ENCODE assay signal across 8 cellular contexts in the genomic region with DNA sequence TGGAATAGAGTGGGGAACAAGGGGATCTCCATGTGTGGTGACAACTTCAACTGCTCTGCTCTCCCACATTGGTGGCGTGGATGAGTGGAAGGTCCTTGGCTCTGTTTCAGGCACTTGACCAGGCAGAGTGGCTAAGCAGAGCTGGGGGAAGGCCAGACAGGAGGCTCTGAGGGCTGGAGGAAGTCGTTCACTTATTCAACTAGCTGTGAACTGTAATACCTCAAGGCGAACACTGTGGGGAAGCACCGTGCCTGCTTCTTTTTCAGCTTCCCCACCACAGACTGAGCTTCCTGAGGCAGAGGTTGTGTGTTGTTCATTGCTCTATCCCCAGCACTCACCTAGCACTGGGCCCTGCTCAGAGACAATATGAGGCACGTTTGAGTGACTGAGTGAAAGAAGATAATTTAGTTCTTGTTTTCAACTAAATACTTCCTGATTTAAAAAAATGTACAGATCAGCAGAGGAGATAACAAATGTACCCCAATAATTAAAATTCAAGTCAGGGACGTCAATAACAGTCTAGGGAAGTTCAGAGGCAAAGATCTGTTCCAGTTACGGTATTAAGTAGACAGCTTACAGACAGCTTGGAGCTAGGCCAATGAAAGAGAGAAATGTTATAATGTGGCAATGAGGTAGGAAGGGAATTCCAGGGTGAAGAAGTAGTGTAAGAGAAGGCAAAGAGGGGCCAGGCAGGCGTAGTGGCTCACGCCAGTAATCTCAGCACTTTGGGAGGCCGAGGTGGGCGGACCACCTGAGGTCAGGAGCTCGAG. TPM values are rescaled to one million over a fixed set of nuclear protein-coding genes. Genes with fewer than 3 reads are reported as not detected.
A peak's percentile ranks its signal among the peaks of the same experiment; 100 is the strongest.
DNase-seq lines count a peak whose midpoint lies in the region; ATAC-seq and TF ChIP-seq lines count a peak whose summit lies in the region.

No MANE protein-coding gene starts in this region.

- peak overlapping the region; percentile 36 for H3K4me3 Mint-ChIP-seq in activated naive CD8-positive, alpha-beta T cell treated with anti-CD3 and anti-CD28 coated beads, Interleukin-2, amount 10 ng/mL, durations not matched to agents 7 days and 5 days

- no peak overlapping the region for H3K4me3 ChIP-seq in heart right ventricle

- H3K27ac Mint-ChIP-seq in activated naive CD8-positive, alpha-beta T cell treated with anti-CD3 and anti-CD28 coated beads, Interleukin-2, amount 10 ng/mL, durations not matched to agents 7 days and 5 days, result peak overlapping the region; percentile 84

- H3K4me1 ChIP-seq in heart right ventricle, result peaks cover 11 to 91% (median 70%) of the 10 kb centered on the region in 9 donors

- H3K36me3 Mint-ChIP-seq in activated naive CD8-positive, alpha-beta T cell treated with anti-CD3 and anti-CD28 coated beads, Interleukin-2, amount 10 ng/mL, durations not matched to agents 7 days and 5 days, result peaks cover 5% of the 10 kb centered on the region

- H3K27ac ChIP-seq in heart right ventricle, result peak overlapping the region in 7 of 10 donors; percentile 24 to 57 (median 42)

- H3K27me3 Mint-ChIP-seq in activated naive CD8-positive, alpha-beta T cell treated with anti-CD3 and anti-CD28 coated beads, Interleukin-2, amount 10 ng/mL, durations not matched to agents 7 days and 5 days, result no peaks in the 10 kb centered on the region

- no peaks in the 10 kb centered on the region for H3K27me3 ChIP-seq in heart right ventricle

- H3K9me3 ChIP-seq in heart right ventricle, result no peaks in the 10 kb centered on the region

- peak; percentile 75 for DNase-seq in CD1c-positive myeloid dendritic cell (ENCODE audit: extremely low spot score)
- DNase-seq in NCI-H1092 treated with DMSO at 0.1 percent for 48 hours (lab: John Stamatoyannopoulos, UW), result peak; percentile 67
- peak; percentile 52 for DNase-seq in T follicular helper cell (ENCODE audit: low read depth)
- DNase-seq in activated naive CD8-positive, alpha-beta T cell treated with anti-CD3 and anti-CD28 coated beads, Interleukin-2, amount 10 ng/mL, durations not matched to agents 7 days and 5 days, result peak; percentile 54
- DNase-seq in heart right ventricle, result peak; percentile 56 to 77
- no peak for DNase-seq in sciatic nerve (ENCODE audit: low spot score)

- H3K36me3 ChIP-seq in heart right ventricle, result no peaks in the 10 kb centered on the region

- TF ChIP-seq CTCF in heart right ventricle (IDR thresholded peaks at IDR 0.05), result peak; percentile 48 to 79 (median 72)

- peaks cover 63% of the 10 kb centered on the region for H3K4me1 Mint-ChIP-seq in activated naive CD8-positive, alpha-beta T cell treated with anti-CD3 and anti-CD28 coated beads, Interleukin-2, amount 10 ng/mL, durations not matched to agents 7 days and 5 days

- H3K9me3 Mint-ChIP-seq in activated naive CD8-positive, alpha-beta T cell treated with anti-CD3 and anti-CD28 coated beads, Interleukin-2, amount 10 ng/mL, durations not matched to agents 7 days and 5 days, result no peaks in the 10 kb centered on the region

- WGBS in heart right ventricle, 2 donors, result 31 to 36% methylated on average over 12 of the region's 12 CpGs

- POLR2A ChIA-PET in activated naive CD8-positive, alpha-beta T cell treated with anti-CD3 and anti-CD28 coated beads, Interleukin-2, amount 10 ng/mL, durations not matched to agents 7 days and 5 days (lab: Charles Lee), result interaction anchor here (1.2 to 2.5 kb wide), 6 partner anchors 10 to 73 kb away, joined by 3 to 14 read pairs (median 4); a partner anchor contains a TSS

- ATAC-seq in GM21515 (IDR thresholded peaks at IDR 0.05; ENCODE audit: unreplicated experiment) (peak; percentile 41), heart right ventricle (peak; percentile 28 to 48 (median 42)), sciatic nerve (peak; percentile 44), HG03039 (IDR thresholded peaks at IDR 0.05; ENCODE audit: unreplicated experiment) (no peak)
- ATAC-seq in activated naive CD8-positive, alpha-beta T cell treated with anti-CD3 and anti-CD28 coated beads, Interleukin-2, amount 10 ng/mL, durations not matched to agents 7 days and 5 days (ENCODE audit: low read depth), result peak; percentile 62

- intact Hi-C loops in heart right ventricle (cut with DNase I) (loop anchor here in 9 of 10 donors (1.0 to 10.0 kb wide), 9 partner anchors 21 to 419 kb away; a partner anchor contains a TSS), sciatic nerve (cut with DNase I) (loop anchor here (5.0 kb wide), 2 partner anchors 37 to 72 kb away; a partner anchor contains a TSS)

RNA-seq across cellular contexts. Expression of a gene that starts 34.7 kb away (rescaled TPM):
- 10 to 100 TPM; 79.7 to 80.6 TPM for total RNA-seq in activated naive CD8-positive, alpha-beta T cell treated with anti-CD3 and anti-CD28 coated beads, Interleukin-2, amount 10 ng/mL, durations not matched to agents 7 days and 5 days
- 100 to 1,000 TPM; 217 to 408 (median 327) TPM for total RNA-seq in heart right ventricle
- 100 to 1,000 TPM in 1 of 2 donors, 10 to 100 TPM in 1; 61.4 to 442 TPM for polyA plus RNA-seq in heart right ventricle
- total RNA-seq in sciatic nerve, result 109 TPM
